Comparison of ENCODE assay signal across 37 cellular contexts in the genomic region with DNA sequence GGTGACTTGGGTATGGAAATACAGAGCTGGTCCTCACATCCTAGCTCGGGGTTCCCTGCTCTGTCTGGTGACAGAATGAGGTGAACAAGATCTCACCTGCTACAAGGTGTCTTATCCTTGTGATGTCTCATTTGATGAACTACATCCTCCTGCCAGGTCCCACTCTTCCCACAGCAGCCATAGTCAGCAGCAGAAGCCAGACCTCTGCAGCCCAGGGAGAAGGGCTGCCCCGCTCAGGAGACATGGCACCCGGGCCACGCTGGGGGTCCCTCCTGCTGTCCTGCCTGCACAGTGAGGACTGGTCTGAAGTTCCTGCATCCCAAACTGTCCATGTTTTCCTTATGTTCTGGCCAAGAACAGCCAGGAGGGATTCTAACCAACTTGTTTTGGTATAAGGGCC.
DNase-seq lines count a peak whose midpoint lies in the region; ATAC-seq, FAIRE-seq and TF ChIP-seq lines count a peak whose summit lies in the region.
"Had no signal": no experiment of that assay in that cellular context is flagged by ENCODE, and none has a peak within 500 bp of the region (broad histone marks: within the 10 kb centered on the region; RNA-seq: fewer than 3 reads in every experiment).

No MANE protein-coding gene starts in this region.

- FAIRE-seq in astrocyte (lab: Jason Lieb, UNC): no peak
- peak; percentile 7 for FAIRE-seq in bronchial epithelial cell (lab: Jason Lieb, UNC)
- FAIRE-seq: A204.1, A549, D721Med had no signal

- H3K4me3 ChIP-seq in astrocyte (ENCODE audit: insufficient read depth, low read depth, low read length) (no peak overlapping the region), bronchial epithelial cell (ENCODE audit: low read depth, low read length) (no peak overlapping the region), neuronal stem cell (ENCODE audit: low read length in 2 of 2) (peak overlapping the region in 1 of 2 donors; percentile 31)
- H3K4me3 ChIP-seq: A549; BLaER1; BLaER1 treated with 17β-estradiol and CSF1 and Interleukin-3, amounts not matched to agents 10 nM and 100 nM had no signal

- H4K8ac ChIP-seq in neuronal stem cell (ENCODE audit: low read depth, low read length): no peak overlapping the region

- no peaks in the 10 kb centered on the region for H3K9me3 ChIP-seq in astrocyte (ENCODE audit: insufficient read depth, low read depth, low read length)
- no peaks in the 10 kb centered on the region for H3K9me3 ChIP-seq in neuronal stem cell (replicated peaks in 1 of 2; ENCODE audit: control insufficient read depth in 2 of 2, insufficient read depth in 1 of 2, low read depth in 1 of 2, low read length in 2 of 2)
- H3K9me3 ChIP-seq: A549; BE2C; BLaER1; BLaER1 treated with 17β-estradiol and CSF1 and Interleukin-3, amounts not matched to agents 10 nM and 100 nM; Caco-2 had no signal

- H2AFZ ChIP-seq in astrocyte (ENCODE audit: low read depth, low read length): no peak overlapping the region
- H2AFZ ChIP-seq in neuronal stem cell (ENCODE audit: low read length): no peak overlapping the region

- peak overlapping the region; percentile 66 for H3K27ac Mint-ChIP-seq in astrocyte (ENCODE audit: unreplicated experiment)
- peak overlapping the region; percentile 19 for H3K27ac Mint-ChIP-seq in neural crest cell (ENCODE audit: unreplicated experiment)
- H3K27ac Mint-ChIP-seq: B cell; CD4-positive, alpha-beta T cell; CD4-positive, CD25-positive, alpha-beta regulatory T cell; CD8-positive, alpha-beta T cell had no signal

- peaks cover 3% of the 10 kb centered on the region for H3K9me3 Mint-ChIP-seq in astrocyte (ENCODE audit: unreplicated experiment)
- H3K9me3 Mint-ChIP-seq in neural crest cell: peaks cover 4% of the 10 kb centered on the region
- H3K9me3 Mint-ChIP-seq: CD14-positive monocyte; CD4-positive, alpha-beta memory T cell; CD4-positive, alpha-beta T cell; CD8-positive, alpha-beta memory T cell; CD8-positive, alpha-beta T cell had no signal

- peak overlapping the region; percentile 15 for H2AK5ac ChIP-seq in neuronal stem cell (ENCODE audit: low read depth, low read length)

- H4K20me1 ChIP-seq in astrocyte (ENCODE audit: insufficient read depth, low read length): no peaks in the 10 kb centered on the region
- H4K20me1 ChIP-seq: BLaER1 had no signal

- no peaks in the 10 kb centered on the region for H3K4me1 Mint-ChIP-seq in astrocyte (ENCODE audit: low read depth, unreplicated experiment)
- no peaks in the 10 kb centered on the region for H3K4me1 Mint-ChIP-seq in neural crest cell
- H3K4me1 Mint-ChIP-seq: B cell; CD14-positive monocyte; CD4-positive, alpha-beta memory T cell; CD4-positive, CD25-positive, alpha-beta regulatory T cell; CD8-positive, alpha-beta memory T cell had no signal

- H3K27ac ChIP-seq in astrocyte (ENCODE audit: low read depth, low read length) (no peak overlapping the region), neuronal stem cell (replicated peaks; ENCODE audit: low read length) (no peak overlapping the region)
- H3K27ac ChIP-seq: 22Rv1; A549; BLaER1; BLaER1 treated with 17β-estradiol and CSF1 and Interleukin-3, amounts not matched to agents 10 nM and 100 nM; C4-2B had no signal

- TF ChIP-seq CTCF in astrocyte (IDR thresholded peaks at IDR 0.05; ENCODE audit: insufficient read depth, low read depth, low read length) (no peak), bronchial epithelial cell (IDR thresholded peaks at IDR 0.05; ENCODE audit: insufficient read depth, low read length, severe bottlenecking) (no peak), neural crest cell (conservative IDR thresholded peaks at IDR 0.05) (no peak)

- H3K27me3 Mint-ChIP-seq in astrocyte (ENCODE audit: low read depth, unreplicated experiment): peaks cover 32% of the 10 kb centered on the region
- H3K27me3 Mint-ChIP-seq in neural crest cell (ENCODE audit: low read depth): peaks cover 4% of the 10 kb centered on the region
- H3K27me3 Mint-ChIP-seq: B cell; CD4-positive, alpha-beta T cell; CD4-positive, CD25-positive, alpha-beta regulatory T cell; CD8-positive, alpha-beta memory T cell had no signal

- no peak overlapping the region for H3K4me3 Mint-ChIP-seq in astrocyte (ENCODE audit: unreplicated experiment)
- H3K4me3 Mint-ChIP-seq in neural crest cell: no peak overlapping the region
- H3K4me3 Mint-ChIP-seq: B cell; CD14-positive monocyte; CD4-positive, alpha-beta memory T cell; CD4-positive, alpha-beta T cell; CD8-positive, alpha-beta T cell had no signal

- H3K36me3 Mint-ChIP-seq in astrocyte (ENCODE audit: low read depth, unreplicated experiment) (peaks cover 3% of the 10 kb centered on the region), neural crest cell (ENCODE audit: low read depth) (no peaks in the 10 kb centered on the region)
- H3K36me3 Mint-ChIP-seq: CD14-positive monocyte; CD4-positive, alpha-beta memory T cell; CD4-positive, CD25-positive, alpha-beta regulatory T cell; CD8-positive, alpha-beta memory T cell; CD8-positive, alpha-beta T cell had no signal

- no peak for DNase-seq in astrocyte (ENCODE audit: low read depth)
- DNase-seq in bronchial epithelial cell (ENCODE audit: low read depth): no peak
- DNase-seq in neural crest cell (ENCODE audit: low read depth, low spot score): no peak
- no peak for DNase-seq in neuronal stem cell (ENCODE audit: low spot score)
- DNase-seq in SHP77 (lab: John Stamatoyannopoulos, UW): no peak
- DNase-seq in A172 (ENCODE audit: low spot score): no peak
- DNase-seq in germinal center (ENCODE audit: low spot score): no peak
- DNase-seq: 8988T; ACHN; AML-193; BE2C; C1 segment of cervical spinal cord; Caco-2; Calu3; CD4-positive, alpha-beta memory T cell; CD4-positive, alpha-beta T cell; CD4-positive, CD25-positive, alpha-beta regulatory T cell; CD8-positive, alpha-beta memory T cell; CD8-positive, alpha-beta T cell; COR-L47; DMS 273 treated with DMSO at 0.1 percent for 48 hours; DMS153; DMS53; DMS79; DMS79 treated with DMSO at 0.1 percent for 48 hours; DND-41; EL had no signal

- no peak overlapping the region for H2BK15ac ChIP-seq in neuronal stem cell (ENCODE audit: low read length)

- no peak overlapping the region for H2BK120ac ChIP-seq in neuronal stem cell (ENCODE audit: low read depth, low read length)

- no peak overlapping the region for H3K23ac ChIP-seq in neuronal stem cell (ENCODE audit: low read depth, low read length, poor library complexity)

- no peak overlapping the region for H3K4ac ChIP-seq in neuronal stem cell (ENCODE audit: low read length)

- H3K79me2 ChIP-seq in astrocyte (ENCODE audit: insufficient read depth, low read length): no peaks in the 10 kb centered on the region

- H3K36me3 ChIP-seq in astrocyte (ENCODE audit: insufficient read depth, low read length) (no peaks in the 10 kb centered on the region), bronchial epithelial cell (ENCODE audit: control insufficient read depth, insufficient read depth, low read length) (peaks cover 1% of the 10 kb centered on the region), neuronal stem cell (replicated peaks in 1 of 2; ENCODE audit: control insufficient read depth in 2 of 2, insufficient read depth in 2 of 2, low read length in 2 of 2) (no peaks in the 10 kb centered on the region)
- H3K36me3 ChIP-seq: BE2C; BLaER1; BLaER1 treated with 17β-estradiol and CSF1 and Interleukin-3, amounts not matched to agents 10 nM and 100 nM had no signal

- H2BK12ac ChIP-seq in neuronal stem cell (ENCODE audit: low read length): no peak overlapping the region

- no CpG with 5 or more reads among the region's 4 CpGs for WGBS in neuronal stem cell (ENCODE audit: extremely low coverage in 2 of 2, insufficient read length in 2 of 2, insufficient replicate concordance in 1 of 2), 2 donors

- peaks cover 2% of the 10 kb centered on the region for H3K27me3 ChIP-seq in astrocyte (ENCODE audit: insufficient read depth, low read length)
- H3K27me3 ChIP-seq in bronchial epithelial cell (ENCODE audit: control insufficient read depth, insufficient read depth, low read length): no peaks in the 10 kb centered on the region
- no peaks in the 10 kb centered on the region for H3K27me3 ChIP-seq in neuronal stem cell (ENCODE audit: control insufficient read depth in 3 of 3, insufficient read depth in 3 of 3, low read depth in 1 of 3, low read length in 3 of 3)
- H3K27me3 ChIP-seq: BE2C; BLaER1; BLaER1 treated with 17β-estradiol and CSF1 and Interleukin-3, amounts not matched to agents 10 nM and 100 nM had no signal

- no peak overlapping the region for H3K4me2 ChIP-seq in astrocyte (ENCODE audit: low read length)
- H3K4me2 ChIP-seq in neuronal stem cell (ENCODE audit: insufficient read depth, low read length, poor library complexity, severe bottlenecking): no peak overlapping the region
- H3K4me2 ChIP-seq: A549; BLaER1; BLaER1 treated with 17β-estradiol and CSF1 and Interleukin-3, amounts not matched to agents 10 nM and 100 nM had no signal

- H3K18ac ChIP-seq in neuronal stem cell (ENCODE audit: low read length): peak overlapping the region; percentile 39

- no peak for ATAC-seq in HG02623 (IDR thresholded peaks at IDR 0.05; ENCODE audit: unreplicated experiment)
- ATAC-seq: A549; CD8-positive, alpha-beta T cell had no signal

- H3K4me1 ChIP-seq in astrocyte (ENCODE audit: insufficient read depth, low read length): no peaks in the 10 kb centered on the region
- no peaks in the 10 kb centered on the region for H3K4me1 ChIP-seq in neuronal stem cell (ENCODE audit: control insufficient read depth in 2 of 2, insufficient read depth in 1 of 2, low read depth in 1 of 2, low read length in 2 of 2)
- H3K4me1 ChIP-seq: A549, BE2C, Caco-2 had no signal

- H3K9ac ChIP-seq in astrocyte (ENCODE audit: low read length) (no peak overlapping the region), neuronal stem cell (ENCODE audit: low read depth, low read length, poor library complexity) (no peak overlapping the region)
- H3K9ac ChIP-seq: BLaER1; BLaER1 treated with 17β-estradiol and CSF1 and Interleukin-3, amounts not matched to agents 10 nM and 100 nM had no signal

- no peak overlapping the region for H3K14ac ChIP-seq in neuronal stem cell (ENCODE audit: low read length)

- peak overlapping the region; percentile 16 for H2BK5ac ChIP-seq in neuronal stem cell (ENCODE audit: low read length)

- no peak overlapping the region for H4K91ac ChIP-seq in neuronal stem cell (ENCODE audit: low read depth, low read length, poor library complexity)

- H3K79me1 ChIP-seq in neuronal stem cell (ENCODE audit: low read depth, low read length): peaks cover 3% of the 10 kb centered on the region
